In genomic region chr1:45490623-45491463, GRCh38 we compare ENCODE assay signal across 8 cellular contexts.
A peak's percentile ranks its signal among the peaks of the same experiment; 100 is the strongest.
DNase-seq lines count a peak whose midpoint lies in the region; ATAC-seq and TF ChIP-seq lines count a peak whose summit lies in the region.

A gene with protein sequence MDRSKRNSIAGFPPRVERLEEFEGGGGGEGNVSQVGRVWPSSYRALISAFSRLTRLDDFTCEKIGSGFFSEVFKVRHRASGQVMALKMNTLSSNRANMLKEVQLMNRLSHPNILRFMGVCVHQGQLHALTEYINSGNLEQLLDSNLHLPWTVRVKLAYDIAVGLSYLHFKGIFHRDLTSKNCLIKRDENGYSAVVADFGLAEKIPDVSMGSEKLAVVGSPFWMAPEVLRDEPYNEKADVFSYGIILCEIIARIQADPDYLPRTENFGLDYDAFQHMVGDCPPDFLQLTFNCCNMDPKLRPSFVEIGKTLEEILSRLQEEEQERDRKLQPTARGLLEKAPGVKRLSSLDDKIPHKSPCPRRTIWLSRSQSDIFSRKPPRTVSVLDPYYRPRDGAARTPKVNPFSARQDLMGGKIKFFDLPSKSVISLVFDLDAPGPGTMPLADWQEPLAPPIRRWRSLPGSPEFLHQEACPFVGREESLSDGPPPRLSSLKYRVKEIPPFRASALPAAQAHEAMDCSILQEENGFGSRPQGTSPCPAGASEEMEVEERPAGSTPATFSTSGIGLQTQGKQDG (minus strand): TSS chr1:45491163. CDS start chr1:45457785, 33,378 bp downstream.

- peak within 1 kb of the TSS; percentile 87 for H3K4me3 ChIP-seq in HUES6 (ENCODE audit: low read depth, low read length)
- peak within 1 kb of the TSS; percentile 79 for H3K4me3 ChIP-seq in NT2/D1 (ENCODE audit: insufficient read length, low read depth)
- peak within 1 kb of the TSS; percentile 88 for H3K4me3 ChIP-seq in epithelial cell of esophagus (ENCODE audit: low read length)

- peak; percentile 97 for DNase-seq in DMS 273 treated with DMSO at 0.1 percent for 48 hours (lab: John Stamatoyannopoulos, UW)
- DNase-seq in NT2/D1 (ENCODE audit: low read depth, low spot score), result peak; percentile 99
- peak; percentile 95 for DNase-seq in activated CD8-positive, alpha-beta memory T cell treated with anti-CD3 and anti-CD28 coated beads, Interleukin-2, amount 50 U/mL, for 4 hours
- peak; percentile 100 for DNase-seq in epithelial cell of esophagus (ENCODE audit: low read depth)
- DNase-seq in midbrain (lab: John Stamatoyannopoulos, UW), result peak; percentile 100
- DNase-seq in stimulated activated CD8-positive, alpha-beta memory T cell treated with anti-CD3 and anti-CD28 coated beads, Interleukin-15, amount 100 ng/mL, for 48 hours (ENCODE audit: low read depth in 2 of 2), result peak; percentile 92 to 94

- no peaks in the 10 kb centered on the region for H3K36me3 ChIP-seq in HUES6 (ENCODE audit: control insufficient read depth, insufficient read depth, low read length)
- no peaks in the 10 kb centered on the region for H3K36me3 ChIP-seq in NT2/D1 (ENCODE audit: insufficient read depth, insufficient read length, low read length)

- H3K9me3 ChIP-seq in HUES6 (ENCODE audit: control insufficient read depth, insufficient read depth, low read depth, low read length) (no peaks in the 10 kb centered on the region), NT2/D1 (ENCODE audit: insufficient read depth, low read length) (peaks cover 11% of the 10 kb centered on the region; the same call in 1 of the 2 replicates)

- peaks cover 13% of the 10 kb centered on the region; the same call in 1 of the 2 replicates for H3K27me3 ChIP-seq in HUES6 (ENCODE audit: control insufficient read depth, insufficient read depth, low read length)
- H3K27me3 ChIP-seq in NT2/D1 (ENCODE audit: insufficient read depth, insufficient read length), result peaks cover 14% of the 10 kb centered on the region

- ATAC-seq in GM21515 (IDR thresholded peaks at IDR 0.05; ENCODE audit: unreplicated experiment), result peak; percentile 85

- peaks cover 8% of the 10 kb centered on the region for H3K4me1 ChIP-seq in HUES6 (ENCODE audit: control insufficient read depth, insufficient read depth, low read length)
- H3K4me1 ChIP-seq in NT2/D1 (ENCODE audit: insufficient read depth, insufficient read length), result peaks cover 3% of the 10 kb centered on the region

- no peak within 1 kb of the TSS for H3K27ac ChIP-seq in HUES6 (ENCODE audit: low read depth, low read length)

- H3K9ac ChIP-seq in HUES6 (ENCODE audit: low read length), result peak within 1 kb of the TSS; percentile 70
- H3K9ac ChIP-seq in NT2/D1 (ENCODE audit: insufficient read length, low read depth), result peak within 1 kb of the TSS; percentile 91

- TF ChIP-seq CTCF in epithelial cell of esophagus (IDR thresholded peaks at IDR 0.05; ENCODE audit: insufficient read depth, low read depth, low read length, missing control alignments), result peak; percentile 24
